In genomic region chr6:114839019-114839418, GRCh38 we compare ENCODE assay signal across 11 cellular contexts.
"Had no signal": no experiment of that assay in that cellular context is flagged by ENCODE, and none has a peak within 500 bp of the region (broad histone marks: within the 10 kb centered on the region; RNA-seq: fewer than 3 reads in every experiment).

No MANE protein-coding gene starts in this region.

- H3K27ac Mint-ChIP-seq: GM23338, H9, HFFc6 had no signal

- H3K27ac ChIP-seq: GM23248 had no signal

- H3K9me3 ChIP-seq: HAP-1 had no signal

- H3K4me3 Mint-ChIP-seq: GM23338, H9, HFFc6 had no signal

- H2AFZ ChIP-seq: GM23248, GM23338 had no signal

- H3K4me2 ChIP-seq: GM23338 had no signal

- DNase-seq: GM23248, GOT3, H7, H9, HCEC 1CT, HFFc6 had no signal

- FAIRE-seq: H1, H54 had no signal

- H3K36me3 ChIP-seq: HAP-1 had no signal

- H3K4me1 ChIP-seq: HAP-1 had no signal

- ATAC-seq: GM23338, HCT116 had no signal

- H3K4me3 ChIP-seq: GM23248, GM23338, HAP-1 had no signal

- H3K4me1 Mint-ChIP-seq: GM23338, H9 had no signal

- H3K9ac ChIP-seq: GM23248 had no signal
